In genomic region chr5:14147210-14147609, GRCh38 we compare ENCODE assay signal across 12 cellular contexts. TPM values are rescaled to one million over a fixed set of nuclear protein-coding genes. Genes with fewer than 3 reads are reported as not detected.
A peak's percentile ranks its signal among the peaks of the same experiment; 100 is the strongest.
DNase-seq lines count a peak whose midpoint lies in the region; ATAC-seq and TF ChIP-seq lines count a peak whose summit lies in the region.
"Had no signal": no experiment of that assay in that cellular context is flagged by ENCODE, and none has a peak within 500 bp of the region (broad histone marks: within the 10 kb centered on the region; RNA-seq: fewer than 3 reads in every experiment).

No MANE protein-coding gene starts in this region.

- POLR2A ChIA-PET in HEK293 (lab: Yijun Ruan, JAX): no interaction called here

- DNase-seq in NCI-H526 treated with DMSO at 0.1 percent for 48 hours (lab: John Stamatoyannopoulos, UW): peak; percentile 53
- DNase-seq in esophagus muscularis mucosa (ENCODE audit: extremely low spot score): no peak
- DNase-seq in smooth muscle cell (lab: John Stamatoyannopoulos, UW; ENCODE audit: unreplicated experiment): no peak
- DNase-seq in sciatic nerve (ENCODE audit: low spot score): no peak
- DNase-seq in activated T-cell treated with anti-CD3 and anti-CD28 coated beads, Interleukin-2, amount 50 U/mL, for 48 hours: no peak
- no peak for DNase-seq in natural killer cell
- DNase-seq: activated CD4-positive, alpha-beta T cell treated with anti-CD3 and anti-CD28 coated beads, Interleukin-2, amount 50 U/mL, for 1 hour; activated naive CD8-positive, alpha-beta T cell treated with anti-CD3 and anti-CD28 coated beads, Interleukin-2, amount 10 ng/mL, durations not matched to agents 7 days and 5 days; GDM1; NCI-H2029; stimulated activated naive CD8-positive, alpha-beta T cell treated with anti-CD3 and anti-CD28 coated beads, Interleukin-15, amount 100 ng/mL, for 72 hours had no signal

- 41% methylated on average over 8 of the region's 8 CpGs for WGBS in esophagus muscularis mucosa
- 68% methylated on average over 8 of the region's 8 CpGs for WGBS in smooth muscle cell (ENCODE audit: low lambda C conversion rate)

- H3K4me1 Mint-ChIP-seq in natural killer cell: peaks cover 22 to 33% of the 10 kb centered on the region in 2 donors

- no peaks in the 10 kb centered on the region for H3K9me3 Mint-ChIP-seq in natural killer cell
- H3K9me3 Mint-ChIP-seq: activated naive CD8-positive, alpha-beta T cell treated with anti-CD3 and anti-CD28 coated beads, Interleukin-2, amount 10 ng/mL, durations not matched to agents 7 days and 5 days; stimulated activated naive CD8-positive, alpha-beta T cell treated with anti-CD3 and anti-CD28 coated beads, Interleukin-15, amount 100 ng/mL, for 72 hours had no signal

- no peak overlapping the region for H3K4me3 Mint-ChIP-seq in natural killer cell
- H3K4me3 Mint-ChIP-seq: activated naive CD8-positive, alpha-beta T cell treated with anti-CD3 and anti-CD28 coated beads, Interleukin-2, amount 10 ng/mL, durations not matched to agents 7 days and 5 days; stimulated activated naive CD8-positive, alpha-beta T cell treated with anti-CD3 and anti-CD28 coated beads, Interleukin-15, amount 100 ng/mL, for 72 hours had no signal

- H3K4me3 ChIP-seq in HEK293 (ENCODE audit: low read depth, low read length) (no peak overlapping the region), esophagus muscularis mucosa (peak overlapping the region in 1 of 4 donors; percentile 0), smooth muscle cell (no peak overlapping the region)

- no peak overlapping the region for H3K9ac ChIP-seq in smooth muscle cell (ENCODE audit: low read depth)

- H3K27me3 Mint-ChIP-seq in natural killer cell (ENCODE audit: low read depth in 2 of 2): peaks cover 0 to 12% of the 10 kb centered on the region in 2 donors

- H3K27ac ChIP-seq in HEK293 (ENCODE audit: extremely low read depth, low read depth, low read length): peak overlapping the region; percentile 52; the same call in 1 of the 2 replicates
- H3K27ac ChIP-seq in esophagus muscularis mucosa (replicated peaks in 1 of 4): peak overlapping the region; percentile 97 to 98 (median 98)
- no peak overlapping the region for H3K27ac ChIP-seq in smooth muscle cell (ENCODE audit: low read depth)

- H3K4me1 ChIP-seq in HEK293 (ENCODE audit: control insufficient read depth, insufficient read depth, low read length) (peaks cover 70% of the 10 kb centered on the region), esophagus muscularis mucosa (peaks cover 54 to 72% (median 70%) of the 10 kb centered on the region in 4 donors), smooth muscle cell (ENCODE audit: low read depth) (peaks cover 41% of the 10 kb centered on the region)

- H4K20me1 ChIP-seq in smooth muscle cell (ENCODE audit: low read depth): peaks cover 81% of the 10 kb centered on the region

- H3F3A ChIP-seq in smooth muscle cell (ENCODE audit: low read depth): peaks cover 8% of the 10 kb centered on the region

- H3K9me3 ChIP-seq in HEK293 (ENCODE audit: control insufficient read depth, insufficient read depth, low read depth, low read length): no peaks in the 10 kb centered on the region
- no peaks in the 10 kb centered on the region for H3K9me3 ChIP-seq in esophagus muscularis mucosa
- H3K9me3 ChIP-seq in smooth muscle cell (replicated peaks; ENCODE audit: low read depth): no peaks in the 10 kb centered on the region

- TF ChIP-seq POLR2A in esophagus muscularis mucosa (IDR thresholded peaks at IDR 0.05; ENCODE audit: low read depth): no peak

- TF ChIP-seq EP300 in esophagus muscularis mucosa (IDR thresholded peaks at IDR 0.05): no peak

- peak overlapping the region; percentile 96 for H3K4me2 ChIP-seq in smooth muscle cell

- ATAC-seq in sciatic nerve (no peak), natural killer cell (no peak)
- ATAC-seq: stimulated activated naive CD8-positive, alpha-beta T cell treated with anti-CD3 and anti-CD28 coated beads, Interleukin-15, amount 100 ng/mL, for 72 hours had no signal

- no peak for TF ChIP-seq CTCF in HEK293 (tag by site-specific recombination; IDR thresholded peaks at IDR 0.05)
- no peak for TF ChIP-seq CTCF in esophagus muscularis mucosa (IDR thresholded peaks at IDR 0.05)
- TF ChIP-seq CTCF in smooth muscle cell (IDR thresholded peaks at IDR 0.05; ENCODE audit: borderline replicate concordance, insufficient read depth, poor library complexity, severe bottlenecking): no peak
- TF ChIP-seq CTCF in natural killer cell (IDR thresholded peaks at IDR 0.05): no peak

- H3K36me3 ChIP-seq in HEK293 (ENCODE audit: control insufficient read depth in 2 of 2, insufficient read depth in 1 of 2, low read length in 2 of 2) (no peaks in the 10 kb centered on the region), esophagus muscularis mucosa (no peaks in the 10 kb centered on the region), smooth muscle cell (ENCODE audit: low read depth) (no peaks in the 10 kb centered on the region)

- no peak overlapping the region for H3K27ac Mint-ChIP-seq in natural killer cell
- H3K27ac Mint-ChIP-seq: activated naive CD8-positive, alpha-beta T cell treated with anti-CD3 and anti-CD28 coated beads, Interleukin-2, amount 10 ng/mL, durations not matched to agents 7 days and 5 days; stimulated activated naive CD8-positive, alpha-beta T cell treated with anti-CD3 and anti-CD28 coated beads, Interleukin-15, amount 100 ng/mL, for 72 hours had no signal

- H3K36me3 Mint-ChIP-seq in natural killer cell: no peaks in the 10 kb centered on the region
- H3K36me3 Mint-ChIP-seq: activated naive CD8-positive, alpha-beta T cell treated with anti-CD3 and anti-CD28 coated beads, Interleukin-2, amount 10 ng/mL, durations not matched to agents 7 days and 5 days had no signal

- H2AFZ ChIP-seq in smooth muscle cell (ENCODE audit: low read depth): no peak overlapping the region

- CTCF ChIA-PET in HEK293 (lab: Yijun Ruan, JAX): interaction anchor here (0.6 to 1.4 kb wide), 6 partner anchors 23 to 123 kb away, joined by 3 to 8 read pairs (median 4); no protein-coding TSS in a partner anchor

- intact Hi-C loops in esophagus muscularis mucosa (cut with DNase I) (loop anchor here (5.0 kb wide), 1 partner anchor 35 kb away; no protein-coding TSS in a partner anchor), sciatic nerve (cut with DNase I) (no loop called here), natural killer cell (cut with micrococcal nuclease) (loop anchor here (5.0 kb wide), 1 partner anchor 60 kb away; no protein-coding TSS in a partner anchor)

- H3K27me3 ChIP-seq in esophagus muscularis mucosa: no peaks in the 10 kb centered on the region
- H3K27me3 ChIP-seq in smooth muscle cell (ENCODE audit: low read depth): no peaks in the 10 kb centered on the region

- peaks cover 81% of the 10 kb centered on the region for H3K79me2 ChIP-seq in smooth muscle cell (ENCODE audit: low read depth)

TF ChIP-seq in HEK293, 187 proteins besides CTCF, POLR2A, EP300 and RAD21 (continues in another document):
- TF ChIP-seq ZNF16 (tag by site-specific recombination; IDR thresholded peaks at IDR 0.05; ENCODE audit: low read depth) (no peak), PATZ1 (tag by site-specific recombination; IDR thresholded peaks at IDR 0.05) (peak; percentile 75), GLI2 (tag by site-specific recombination; IDR thresholded peaks at IDR 0.05; ENCODE audit: borderline replicate concordance, low read depth) (peak; percentile 78; the same call in 1 of the 2 replicates), ZNF501 (tag by site-specific recombination; IDR thresholded peaks at IDR 0.05) (peak; percentile 85), GLIS2 (tag by site-specific recombination; IDR thresholded peaks at IDR 0.05) (peak; percentile 27; the same call in 1 of the 2 replicates), PRDM4 (tag by site-specific recombination; IDR thresholded peaks at IDR 0.05) (peak; percentile 91), ZBTB17 (tag by site-specific recombination; IDR thresholded peaks at IDR 0.05) (peak; percentile 64; the same call in 1 of the 2 replicates), ZNF571 (tag by site-specific recombination; IDR thresholded peaks at IDR 0.05) (no peak)

RNA-seq across cellular contexts. Expression of gene TRIO, which starts 4.1 kb away (rescaled TPM):
- total RNA-seq in esophagus muscularis mucosa (100 to 1,000 TPM; 112 to 155 (median 145) TPM), smooth muscle cell (109 and 118 TPM in 2 replicates), sciatic nerve (192 TPM), natural killer cell (100 to 1,000 TPM in 1 of 3 donors, 10 to 100 TPM in 2; 84.6 to 136 (median 94.3) TPM)
- polyA plus RNA-seq in smooth muscle cell: 10.2 and 30.3 TPM in 2 replicates
